Comparison of ENCODE assay signal across 8 cellular contexts in genomic region chrX:102154900-102155805, GRCh38. TPM values are rescaled to one million over a fixed set of nuclear protein-coding genes. Genes with fewer than 3 reads are reported as not detected.
DNase-seq lines count a peak whose midpoint lies in the region; ATAC-seq and TF ChIP-seq lines count a peak whose summit lies in the region.
"Had no signal": no experiment of that assay in that cellular context is flagged by ENCODE, and none has a peak within 500 bp of the region (broad histone marks: within the 10 kb centered on the region; RNA-seq: fewer than 3 reads in every experiment).

No MANE protein-coding gene starts in this region.

- CTCF ChIA-PET in activated CD8-positive, alpha-beta T cell treated with anti-CD3 and anti-CD28 coated beads, Interleukin-2, amount 10 ng/mL, durations not matched to agents 7 days and 5 days (lab: Charles Lee): interaction anchor here (1.8 kb wide), 1 partner anchor 745 kb away, joined by 7 read pairs; no protein-coding TSS in a partner anchor

- H3K4me1 Mint-ChIP-seq in activated CD8-positive, alpha-beta T cell treated with anti-CD3 and anti-CD28 coated beads, Interleukin-2, amount 10 ng/mL, durations not matched to agents 7 days and 5 days (ENCODE audit: low read depth): peaks cover 17% of the 10 kb centered on the region

- no peak for TF ChIP-seq CTCF in parathyroid adenoma (IDR thresholded peaks at IDR 0.05)

- H3K9me3 ChIP-seq in esophagus (ENCODE audit: control insufficient read depth in 2 of 2, insufficient read depth in 1 of 2, low read depth in 1 of 2, low read length in 1 of 2): no peaks in the 10 kb centered on the region
- H3K9me3 ChIP-seq in parathyroid adenoma (ENCODE audit: control insufficient read depth, low read length): no peaks in the 10 kb centered on the region

- H3K27ac ChIP-seq in esophagus (ENCODE audit: low read depth in 2 of 2, low read length in 1 of 2): no peak overlapping the region
- H3K27ac ChIP-seq in parathyroid adenoma: peak overlapping the region; percentile 90

- WGBS in esophagus, 2 donors: 2 to 36% methylated on average over 31 to 32 of the region's 32 CpGs

- H3K36me3 ChIP-seq in esophagus (ENCODE audit: control insufficient read depth in 2 of 2, insufficient read depth in 2 of 2, low read length in 1 of 2) (no peaks in the 10 kb centered on the region), parathyroid adenoma (ENCODE audit: control insufficient read depth, insufficient read depth, low read length) (no peaks in the 10 kb centered on the region)

- POLR2A ChIA-PET in activated CD8-positive, alpha-beta T cell treated with anti-CD3 and anti-CD28 coated beads, Interleukin-2, amount 10 ng/mL, durations not matched to agents 7 days and 5 days (lab: Charles Lee): no interaction called here

- no peaks in the 10 kb centered on the region for H3K9me3 Mint-ChIP-seq in activated CD8-positive, alpha-beta T cell treated with anti-CD3 and anti-CD28 coated beads, Interleukin-2, amount 10 ng/mL, durations not matched to agents 7 days and 5 days (ENCODE audit: insufficient read depth)

- H2AFZ ChIP-seq in parathyroid adenoma: peak overlapping the region; percentile 82

- ATAC-seq in GM19463 (IDR thresholded peaks at IDR 0.05; ENCODE audit: unreplicated experiment): peak; percentile 31
- peak; percentile 40 for ATAC-seq in HG03354 (IDR thresholded peaks at IDR 0.05; ENCODE audit: poor library complexity, severe bottlenecking, unreplicated experiment)
- peak; percentile 60 for ATAC-seq in activated CD8-positive, alpha-beta T cell treated with anti-CD3 and anti-CD28 coated beads, Interleukin-2, amount 10 ng/mL, durations not matched to agents 7 days and 5 days

- peak overlapping the region; percentile 92 for H3K27ac Mint-ChIP-seq in activated CD8-positive, alpha-beta T cell treated with anti-CD3 and anti-CD28 coated beads, Interleukin-2, amount 10 ng/mL, durations not matched to agents 7 days and 5 days

- H3K27me3 Mint-ChIP-seq in activated CD8-positive, alpha-beta T cell treated with anti-CD3 and anti-CD28 coated beads, Interleukin-2, amount 10 ng/mL, durations not matched to agents 7 days and 5 days (ENCODE audit: low read depth): peaks cover 2% of the 10 kb centered on the region

- no peaks in the 10 kb centered on the region for H3K79me2 ChIP-seq in parathyroid adenoma

- peak overlapping the region; percentile 37 for H3K9ac ChIP-seq in parathyroid adenoma

- H3K4me3 ChIP-seq in esophagus (ENCODE audit: low read depth in 1 of 2, low read length in 2 of 2) (peak overlapping the region; percentile 42 to 48), parathyroid adenoma (ENCODE audit: low read depth, low read length) (peak overlapping the region; percentile 71)

- H3K27me3 ChIP-seq in esophagus (ENCODE audit: control insufficient read depth in 1 of 2, insufficient read depth in 2 of 2, low read length in 2 of 2) (no peaks in the 10 kb centered on the region), parathyroid adenoma (ENCODE audit: control insufficient read depth, insufficient read depth, low read length) (no peaks in the 10 kb centered on the region)

- DNase-seq in activated CD8-positive, alpha-beta T cell treated with anti-CD3 and anti-CD28 coated beads, Interleukin-2, amount 10 ng/mL, durations not matched to agents 7 days and 5 days: peak; percentile 26
- DNase-seq in iPS-NIHi7 (ENCODE audit: extremely low spot score) (no peak), LoVo (ENCODE audit: low spot score) (no peak)

- peak overlapping the region; percentile 72 for H3K4me2 ChIP-seq in parathyroid adenoma (ENCODE audit: low read length)

- H3K4me1 ChIP-seq in esophagus (ENCODE audit: control insufficient read depth in 2 of 2, insufficient read depth in 2 of 2, low read length in 1 of 2) (peaks cover 0 to 2% of the 10 kb centered on the region in 2 donors), parathyroid adenoma (no peaks in the 10 kb centered on the region)

- H3K4me3 Mint-ChIP-seq in activated CD8-positive, alpha-beta T cell treated with anti-CD3 and anti-CD28 coated beads, Interleukin-2, amount 10 ng/mL, durations not matched to agents 7 days and 5 days: peak overlapping the region; percentile 88

- no peaks in the 10 kb centered on the region for H3K36me3 Mint-ChIP-seq in activated CD8-positive, alpha-beta T cell treated with anti-CD3 and anti-CD28 coated beads, Interleukin-2, amount 10 ng/mL, durations not matched to agents 7 days and 5 days (ENCODE audit: low read depth)

RNA-seq across cellular contexts. Expression of gene BEX5, which starts 0.6 kb away (rescaled TPM):
- total RNA-seq in activated CD8-positive, alpha-beta T cell treated with anti-CD3 and anti-CD28 coated beads, Interleukin-2, amount 10 ng/mL, durations not matched to agents 7 days and 5 days: 1 to 10 TPM; 2.0 to 2.2 TPM
- 1 to 10 TPM; 1.0 to 1.6 TPM for polyA plus RNA-seq in esophagus

RNA-seq across cellular contexts. Expression of gene TCEAL6, which starts 12.9 kb away (rescaled TPM):
- total RNA-seq in activated CD8-positive, alpha-beta T cell treated with anti-CD3 and anti-CD28 coated beads, Interleukin-2, amount 10 ng/mL, durations not matched to agents 7 days and 5 days: not detected
- not detected for polyA plus RNA-seq in esophagus
- total RNA-seq: T-helper 2 cell treated with Interferon-gamma antibody and Interleukin-4, amounts not matched to agents 100 ng/mL and 5 ng/mL, for 36 hours had no signal

RNA-seq across cellular contexts. Expression of gene TCEAL2, which starts 29.7 kb away (rescaled TPM):
- not detected for total RNA-seq in activated CD8-positive, alpha-beta T cell treated with anti-CD3 and anti-CD28 coated beads, Interleukin-2, amount 10 ng/mL, durations not matched to agents 7 days and 5 days
- 1 to 10 TPM; 1.6 to 3.5 TPM for polyA plus RNA-seq in esophagus
- total RNA-seq: T-helper 2 cell treated with Interferon-gamma antibody and Interleukin-4, amounts not matched to agents 100 ng/mL and 5 ng/mL, for 36 hours had no signal

RNA-seq across cellular contexts. Expression of gene TCP11X1, which starts 59.9 kb away (rescaled TPM):
- not detected for total RNA-seq in activated CD8-positive, alpha-beta T cell treated with anti-CD3 and anti-CD28 coated beads, Interleukin-2, amount 10 ng/mL, durations not matched to agents 7 days and 5 days
- not detected for polyA plus RNA-seq in esophagus
- total RNA-seq: T-helper 2 cell treated with Interferon-gamma antibody and Interleukin-4, amounts not matched to agents 100 ng/mL and 5 ng/mL, for 36 hours had no signal
